1 cellular context compared by ENCODE assay signal in the genomic region with DNA sequence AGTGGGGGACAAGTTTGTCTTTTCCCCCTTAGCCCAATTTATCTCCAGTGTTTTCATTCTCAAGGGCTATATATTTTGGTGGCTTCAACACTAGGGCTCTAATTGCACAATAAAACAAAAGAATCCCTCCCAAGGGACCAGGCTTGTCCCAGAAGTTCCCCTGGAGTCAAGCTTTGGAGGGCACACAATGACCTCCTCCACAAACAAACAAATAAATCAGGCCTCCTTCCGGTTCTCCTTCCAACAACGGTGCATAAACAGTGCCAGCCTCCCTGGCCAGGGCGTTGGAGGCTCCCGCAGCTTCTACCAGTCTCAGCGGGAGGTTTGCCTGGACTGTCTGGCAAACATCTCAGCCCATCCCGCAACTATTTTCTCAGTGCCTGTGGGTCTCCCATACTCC.
TF ChIP-seq lines count a peak whose summit lies in the region.

No MANE protein-coding gene starts in this region.

TF ChIP-seq in HEK293, 187 proteins besides CTCF, POLR2A, EP300 and RAD21 (continued from another document):
- TF ChIP-seq, protein P1, sequence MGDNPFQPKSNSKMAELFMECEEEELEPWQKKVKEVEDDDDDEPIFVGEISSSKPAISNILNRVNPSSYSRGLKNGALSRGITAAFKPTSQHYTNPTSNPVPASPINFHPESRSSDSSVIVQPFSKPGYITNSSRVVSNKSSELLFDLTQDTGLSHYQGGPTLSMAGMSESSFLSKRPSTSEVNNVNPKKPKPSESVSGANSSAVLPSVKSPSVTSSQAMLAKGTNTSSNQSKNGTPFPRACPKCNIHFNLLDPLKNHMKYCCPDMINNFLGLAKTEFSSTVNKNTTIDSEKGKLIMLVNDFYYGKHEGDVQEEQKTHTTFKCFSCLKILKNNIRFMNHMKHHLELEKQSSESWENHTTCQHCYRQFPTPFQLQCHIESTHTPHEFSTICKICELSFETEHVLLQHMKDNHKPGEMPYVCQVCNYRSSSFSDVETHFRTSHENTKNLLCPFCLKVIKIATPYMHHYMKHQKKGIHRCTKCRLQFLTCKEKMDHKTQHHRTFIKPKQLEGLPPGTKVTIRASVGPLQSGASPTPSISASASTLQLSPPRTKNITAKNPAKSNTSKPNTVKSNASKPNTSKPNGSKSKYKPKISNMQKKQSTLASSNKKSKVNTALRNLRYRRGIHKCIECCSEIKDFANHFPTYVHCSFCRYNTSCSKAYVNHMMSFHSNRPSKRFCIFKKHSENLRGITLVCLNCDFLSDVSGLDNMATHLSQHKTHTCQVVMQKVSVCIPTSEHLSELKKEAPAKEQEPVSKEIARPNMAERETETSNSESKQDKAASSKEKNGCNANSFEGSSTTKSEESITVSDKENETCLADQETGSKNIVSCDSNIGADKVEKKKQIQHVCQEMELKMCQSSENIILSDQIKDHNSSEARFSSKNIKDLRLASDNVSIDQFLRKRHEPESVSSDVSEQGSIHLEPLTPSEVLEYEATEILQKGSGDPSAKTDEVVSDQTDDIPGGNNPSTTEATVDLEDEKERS (tag by site-specific recombination; IDR thresholded peaks at IDR 0.05) = no peak
- TF ChIP-seq ZNF211 (tag by site-specific recombination; IDR thresholded peaks at IDR 0.05; ENCODE audit: low read depth) (no peak), OVOL3 (tag by site-specific recombination; IDR thresholded peaks at IDR 0.05) (no peak), ZNF362 (tag by site-specific recombination; IDR thresholded peaks at IDR 0.05) (no peak), PRDM1 (tag by site-specific recombination; IDR thresholded peaks at IDR 0.05) (no peak), PRDM2 (tag by site-specific recombination; IDR thresholded peaks at IDR 0.05; ENCODE audit: borderline replicate concordance) (no peak), ZIC2 (tag by site-specific recombination; IDR thresholded peaks at IDR 0.05) (peak; percentile 72), ZBTB8A (tag by site-specific recombination; IDR thresholded peaks at IDR 0.05) (peak; percentile 24; the same call in 1 of the 2 replicates), ZNF610 (tag by site-specific recombination; IDR thresholded peaks at IDR 0.05; ENCODE audit: borderline replicate concordance) (no peak), ZBTB7A (tag by site-specific recombination; IDR thresholded peaks at IDR 0.05; ENCODE audit: low read depth) (no peak), TCF7L2 (IDR thresholded peaks at IDR 0.05; ENCODE audit: borderline replicate concordance, low read depth, low read length) (no peak), PBX3 (CRISPR knock-in tag; IDR thresholded peaks at IDR 0.05) (no peak), OSR2 (tag by site-specific recombination; IDR thresholded peaks at IDR 0.05) (peak; percentile 70), ZNF626 (tag by site-specific recombination; IDR thresholded peaks at IDR 0.05) (no peak), SP2 (tag by site-specific recombination; IDR thresholded peaks at IDR 0.05) (no peak), ZNF76 (tag by site-specific recombination; IDR thresholded peaks at IDR 0.05; ENCODE audit: borderline replicate concordance, low read depth) (no peak), ZFP69B (tag by site-specific recombination; IDR thresholded peaks at IDR 0.05) (no peak), MZF1 (tag by site-specific recombination; IDR thresholded peaks at IDR 0.05; ENCODE audit: borderline replicate concordance) (no peak), ZNF514 (tag by site-specific recombination; IDR thresholded peaks at IDR 0.05) (no peak), ZNF544 (tag by site-specific recombination; IDR thresholded peaks at IDR 0.05) (no peak), ZNF600 (tag by site-specific recombination; IDR thresholded peaks at IDR 0.05) (no peak), ZNF16 (tag by site-specific recombination; IDR thresholded peaks at IDR 0.05; ENCODE audit: low read depth) (no peak), FEZF1 (tag by site-specific recombination; IDR thresholded peaks at IDR 0.05) (peak; percentile 38), RBAK (tag by site-specific recombination; IDR thresholded peaks at IDR 0.05) (no peak), ZNF423 (tag by site-specific recombination; IDR thresholded peaks at IDR 0.05) (peak; percentile 17; the same call in 1 of the 2 replicates), ZNF184 (tag by site-specific recombination; IDR thresholded peaks at IDR 0.05) (no peak), GLIS1 (tag by site-specific recombination; IDR thresholded peaks at IDR 0.05) (peak; percentile 99), ZNF596 (tag by site-specific recombination; IDR thresholded peaks at IDR 0.05) (no peak), ZNF510 (tag by site-specific recombination; IDR thresholded peaks at IDR 0.05; ENCODE audit: insufficient replicate concordance) (no peak), BCL6B (tag by site-specific recombination; IDR thresholded peaks at IDR 0.05) (no peak)
- TF ChIP-seq, protein P2, sequence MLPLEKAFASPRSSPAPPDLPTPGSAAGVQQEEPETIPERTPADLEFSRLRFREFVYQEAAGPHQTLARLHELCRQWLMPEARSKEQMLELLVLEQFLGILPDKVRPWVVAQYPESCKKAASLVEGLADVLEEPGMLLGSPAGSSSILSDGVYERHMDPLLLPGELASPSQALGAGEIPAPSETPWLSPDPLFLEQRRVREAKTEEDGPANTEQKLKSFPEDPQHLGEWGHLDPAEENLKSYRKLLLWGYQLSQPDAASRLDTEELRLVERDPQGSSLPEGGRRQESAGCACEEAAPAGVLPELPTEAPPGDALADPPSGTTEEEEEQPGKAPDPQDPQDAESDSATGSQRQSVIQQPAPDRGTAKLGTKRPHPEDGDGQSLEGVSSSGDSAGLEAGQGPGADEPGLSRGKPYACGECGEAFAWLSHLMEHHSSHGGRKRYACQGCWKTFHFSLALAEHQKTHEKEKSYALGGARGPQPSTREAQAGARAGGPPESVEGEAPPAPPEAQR (tag by site-specific recombination; IDR thresholded peaks at IDR 0.05) = no peak
- TF ChIP-seq, protein P3, sequence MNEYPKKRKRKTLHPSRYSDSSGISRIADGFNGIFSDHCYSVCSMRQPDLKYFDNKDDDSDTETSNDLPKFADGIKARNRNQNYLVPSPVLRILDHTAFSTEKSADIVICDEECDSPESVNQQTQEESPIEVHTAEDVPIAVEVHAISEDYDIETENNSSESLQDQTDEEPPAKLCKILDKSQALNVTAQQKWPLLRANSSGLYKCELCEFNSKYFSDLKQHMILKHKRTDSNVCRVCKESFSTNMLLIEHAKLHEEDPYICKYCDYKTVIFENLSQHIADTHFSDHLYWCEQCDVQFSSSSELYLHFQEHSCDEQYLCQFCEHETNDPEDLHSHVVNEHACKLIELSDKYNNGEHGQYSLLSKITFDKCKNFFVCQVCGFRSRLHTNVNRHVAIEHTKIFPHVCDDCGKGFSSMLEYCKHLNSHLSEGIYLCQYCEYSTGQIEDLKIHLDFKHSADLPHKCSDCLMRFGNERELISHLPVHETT (tag by site-specific recombination; IDR thresholded peaks at IDR 0.05) = no peak
- TF ChIP-seq, protein P4, sequence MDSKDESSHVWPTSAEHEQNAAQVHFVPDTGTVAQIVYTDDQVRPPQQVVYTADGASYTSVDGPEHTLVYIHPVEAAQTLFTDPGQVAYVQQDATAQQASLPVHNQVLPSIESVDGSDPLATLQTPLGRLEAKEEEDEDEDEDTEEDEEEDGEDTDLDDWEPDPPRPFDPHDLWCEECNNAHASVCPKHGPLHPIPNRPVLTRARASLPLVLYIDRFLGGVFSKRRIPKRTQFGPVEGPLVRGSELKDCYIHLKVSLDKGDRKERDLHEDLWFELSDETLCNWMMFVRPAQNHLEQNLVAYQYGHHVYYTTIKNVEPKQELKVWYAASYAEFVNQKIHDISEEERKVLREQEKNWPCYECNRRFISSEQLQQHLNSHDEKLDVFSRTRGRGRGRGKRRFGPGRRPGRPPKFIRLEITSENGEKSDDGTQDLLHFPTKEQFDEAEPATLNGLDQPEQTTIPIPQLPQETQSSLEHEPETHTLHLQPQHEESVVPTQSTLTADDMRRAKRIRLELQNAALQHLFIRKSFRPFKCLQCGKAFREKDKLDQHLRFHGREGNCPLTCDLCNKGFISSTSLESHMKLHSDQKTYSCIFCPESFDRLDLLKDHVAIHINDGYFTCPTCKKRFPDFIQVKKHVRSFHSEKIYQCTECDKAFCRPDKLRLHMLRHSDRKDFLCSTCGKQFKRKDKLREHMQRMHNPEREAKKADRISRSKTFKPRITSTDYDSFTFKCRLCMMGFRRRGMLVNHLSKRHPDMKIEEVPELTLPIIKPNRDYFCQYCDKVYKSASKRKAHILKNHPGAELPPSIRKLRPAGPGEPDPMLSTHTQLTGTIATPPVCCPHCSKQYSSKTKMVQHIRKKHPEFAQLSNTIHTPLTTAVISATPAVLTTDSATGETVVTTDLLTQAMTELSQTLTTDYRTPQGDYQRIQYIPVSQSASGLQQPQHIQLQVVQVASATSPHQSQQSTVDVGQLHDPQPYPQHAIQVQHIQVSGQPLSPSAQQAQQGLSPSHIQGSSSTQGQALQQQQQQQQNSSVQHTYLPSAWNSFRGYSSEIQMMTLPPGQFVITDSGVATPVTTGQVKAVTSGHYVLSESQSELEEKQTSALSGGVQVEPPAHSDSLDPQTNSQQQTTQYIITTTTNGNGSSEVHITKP (tag by site-specific recombination; IDR thresholded peaks at IDR 0.05) = no peak
- TF ChIP-seq, protein P5, sequence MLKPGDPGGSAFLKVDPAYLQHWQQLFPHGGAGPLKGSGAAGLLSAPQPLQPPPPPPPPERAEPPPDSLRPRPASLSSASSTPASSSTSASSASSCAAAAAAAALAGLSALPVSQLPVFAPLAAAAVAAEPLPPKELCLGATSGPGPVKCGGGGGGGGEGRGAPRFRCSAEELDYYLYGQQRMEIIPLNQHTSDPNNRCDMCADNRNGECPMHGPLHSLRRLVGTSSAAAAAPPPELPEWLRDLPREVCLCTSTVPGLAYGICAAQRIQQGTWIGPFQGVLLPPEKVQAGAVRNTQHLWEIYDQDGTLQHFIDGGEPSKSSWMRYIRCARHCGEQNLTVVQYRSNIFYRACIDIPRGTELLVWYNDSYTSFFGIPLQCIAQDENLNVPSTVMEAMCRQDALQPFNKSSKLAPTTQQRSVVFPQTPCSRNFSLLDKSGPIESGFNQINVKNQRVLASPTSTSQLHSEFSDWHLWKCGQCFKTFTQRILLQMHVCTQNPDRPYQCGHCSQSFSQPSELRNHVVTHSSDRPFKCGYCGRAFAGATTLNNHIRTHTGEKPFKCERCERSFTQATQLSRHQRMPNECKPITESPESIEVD (tag by site-specific recombination; IDR thresholded peaks at IDR 0.05) = no peak
